8 cellular contexts compared by ENCODE assay signal in the genomic region with DNA sequence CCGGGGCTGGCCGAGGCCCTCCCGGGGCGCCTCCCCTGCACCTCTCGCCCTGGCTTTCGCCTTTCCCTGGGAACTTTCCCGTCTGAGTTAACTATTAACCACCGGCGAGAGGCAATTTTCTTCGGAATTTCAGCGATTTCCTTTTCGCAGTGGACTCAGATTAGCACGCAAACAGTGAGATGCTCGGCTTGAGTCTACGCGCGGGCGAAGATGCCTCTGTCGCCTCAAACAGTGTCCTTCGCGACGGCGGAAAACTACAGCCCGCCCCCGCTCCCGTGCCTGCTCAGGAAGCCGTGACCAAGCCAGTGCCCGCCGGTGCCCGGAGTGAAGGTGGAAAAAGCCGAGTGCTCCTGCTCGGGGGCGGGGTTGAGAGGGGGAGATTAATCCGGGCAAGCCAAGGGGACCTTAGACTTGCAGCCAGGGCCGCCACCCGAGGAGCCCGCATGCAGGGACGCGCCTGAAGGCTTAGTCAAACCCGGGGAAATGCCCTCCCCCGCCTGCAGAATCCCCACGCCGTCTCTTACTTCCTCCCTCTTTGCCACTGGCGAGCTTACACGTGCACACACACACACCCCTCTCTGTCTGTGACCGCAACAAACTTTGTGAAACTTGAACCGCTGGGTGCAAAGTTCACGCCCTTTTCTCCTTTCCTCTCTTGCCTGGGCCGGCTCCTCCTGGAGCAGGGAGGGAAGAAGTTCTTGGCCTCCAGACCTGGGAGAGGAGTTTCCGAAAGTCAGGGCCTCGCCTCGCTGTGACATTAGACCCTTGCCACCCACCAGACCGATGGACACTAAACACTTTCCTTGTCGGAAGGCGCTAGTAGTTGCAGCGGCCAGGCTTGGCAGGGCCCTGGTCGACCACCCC. TPM values are rescaled to one million over a fixed set of nuclear protein-coding genes. Genes with fewer than 3 reads are reported as not detected.
DNase-seq lines count a peak whose midpoint lies in the region; ATAC-seq, FAIRE-seq and TF ChIP-seq lines count a peak whose summit lies in the region.

No MANE protein-coding gene starts in this region.

- TF ChIP-seq CTCF in 22Rv1 (IDR thresholded peaks at IDR 0.05) (no peak), GM13976 (IDR thresholded peaks at IDR 0.05; ENCODE audit: borderline replicate concordance, control extremely low read depth, extremely low read depth, insufficient read depth, missing control alignments) (no peak), left lung (IDR thresholded peaks at IDR 0.05) (no peak), vagina (IDR thresholded peaks at IDR 0.05) (no peak)

- H3K27ac Mint-ChIP-seq in activated T-cell treated with anti-CD3 and anti-CD28 coated beads, Interleukin-2, amount 50 U/mL, for 72 hours: no peak overlapping the region

- intact Hi-C loops in left lung (cut with DNase I) (no loop called here), vagina (cut with DNase I) (no loop called here)

- no peak for TF ChIP-seq POLR2A in vagina (IDR thresholded peaks at IDR 0.05)

- DNase-seq in GM13976 (ENCODE audit: low spot score) (peak; percentile 80), left lung (peak in 1 of 2 donors; percentile 48), urothelium cell line (ENCODE audit: low spot score) (peak; percentile 44), vagina (ENCODE audit: extremely low spot score in 2 of 2) (no peak)
- DNase-seq in activated T-cell treated with anti-CD3 and anti-CD28 coated beads, Interleukin-2, amount 50 U/mL, for 72 hours: peak; percentile 58 to 64

- H3K27ac ChIP-seq in 22Rv1 (peak overlapping the region; percentile 23; the same call in 1 of the 2 replicates), left lung (no peak overlapping the region), vagina (no peak overlapping the region)

- no peaks in the 10 kb centered on the region for H3K9me3 Mint-ChIP-seq in activated T-cell treated with anti-CD3 and anti-CD28 coated beads, Interleukin-2, amount 50 U/mL, for 72 hours

- peak overlapping the region; percentile 47 to 69 for H3K4me3 Mint-ChIP-seq in activated T-cell treated with anti-CD3 and anti-CD28 coated beads, Interleukin-2, amount 50 U/mL, for 72 hours

- H3K27me3 Mint-ChIP-seq in activated T-cell treated with anti-CD3 and anti-CD28 coated beads, Interleukin-2, amount 50 U/mL, for 72 hours (ENCODE audit: low read depth): peaks cover 93% of the 10 kb centered on the region

- peak; percentile 73 for FAIRE-seq in urothelium cell line (lab: Jason Lieb, UNC)

- H3K4me1 Mint-ChIP-seq in activated T-cell treated with anti-CD3 and anti-CD28 coated beads, Interleukin-2, amount 50 U/mL, for 72 hours (ENCODE audit: low read depth): peaks cover 49% of the 10 kb centered on the region

- H3K4me3 ChIP-seq in left lung (no peak overlapping the region), vagina (peak overlapping the region in 1 of 2 donors; percentile 23)

- in situ Hi-C loops in GM13976 (cut with MboI; ENCODE audit: low sequenced_read_pairs, unreplicated experiment): loop anchor here (25.0 kb wide), 1 partner anchor 169 kb away; no protein-coding TSS in a partner anchor

- H3K9me3 ChIP-seq in left lung (no peaks in the 10 kb centered on the region), vagina (no peaks in the 10 kb centered on the region)

- ATAC-seq in HG03159 (IDR thresholded peaks at IDR 0.05; ENCODE audit: unreplicated experiment): peak; percentile 72
- peak; percentile 66 for ATAC-seq in activated T-cell treated with anti-CD3 and anti-CD28 coated beads, Interleukin-2, amount 50 U/mL, for 72 hours (replicated peaks in 1 of 2)
- peak; percentile 61 for ATAC-seq in left lung
- no peak for ATAC-seq in HG02840 (IDR thresholded peaks at IDR 0.05; ENCODE audit: low FRiP score, unreplicated experiment)

- peaks cover 8 to 26% of the 10 kb centered on the region in 2 donors for H3K4me1 ChIP-seq in left lung
- peaks cover 26% of the 10 kb centered on the region for H3K4me1 ChIP-seq in vagina

- H3K27me3 ChIP-seq in left lung (peaks cover 91 to 100% of the 10 kb centered on the region in 2 donors), vagina (peaks cover 34% of the 10 kb centered on the region)

- H3K36me3 ChIP-seq in left lung: no peaks in the 10 kb centered on the region
- no peaks in the 10 kb centered on the region for H3K36me3 ChIP-seq in vagina

- peaks cover 1% of the 10 kb centered on the region in 2 donors for H3K36me3 Mint-ChIP-seq in activated T-cell treated with anti-CD3 and anti-CD28 coated beads, Interleukin-2, amount 50 U/mL, for 72 hours (ENCODE audit: insufficient read depth in 2 of 2)

RNA-seq across cellular contexts. Expression of a gene that starts 14.4 kb away (rescaled TPM):
- under 1 TPM; 0.38 to 0.90 TPM for total RNA-seq in activated T-cell treated with anti-CD3 and anti-CD28 coated beads, Interleukin-2, amount 50 U/mL, for 72 hours
- total RNA-seq in left lung (not detected), vagina (not detected)

Comparison
In these comparisons a context has a peak if more than half of its experiments do, and no peak if none do; other contexts are left out.
1. DNase-seq: peak in GM13976 (single experiment), activated T-cell treated with anti-CD3 and anti-CD28 coated beads, Interleukin-2, amount 50 U/mL, for 72 hours (2 of 2) and urothelium cell line (single experiment); none in vagina (0 of 2).